8 cellular contexts compared by ENCODE assay signal in the genomic region with DNA sequence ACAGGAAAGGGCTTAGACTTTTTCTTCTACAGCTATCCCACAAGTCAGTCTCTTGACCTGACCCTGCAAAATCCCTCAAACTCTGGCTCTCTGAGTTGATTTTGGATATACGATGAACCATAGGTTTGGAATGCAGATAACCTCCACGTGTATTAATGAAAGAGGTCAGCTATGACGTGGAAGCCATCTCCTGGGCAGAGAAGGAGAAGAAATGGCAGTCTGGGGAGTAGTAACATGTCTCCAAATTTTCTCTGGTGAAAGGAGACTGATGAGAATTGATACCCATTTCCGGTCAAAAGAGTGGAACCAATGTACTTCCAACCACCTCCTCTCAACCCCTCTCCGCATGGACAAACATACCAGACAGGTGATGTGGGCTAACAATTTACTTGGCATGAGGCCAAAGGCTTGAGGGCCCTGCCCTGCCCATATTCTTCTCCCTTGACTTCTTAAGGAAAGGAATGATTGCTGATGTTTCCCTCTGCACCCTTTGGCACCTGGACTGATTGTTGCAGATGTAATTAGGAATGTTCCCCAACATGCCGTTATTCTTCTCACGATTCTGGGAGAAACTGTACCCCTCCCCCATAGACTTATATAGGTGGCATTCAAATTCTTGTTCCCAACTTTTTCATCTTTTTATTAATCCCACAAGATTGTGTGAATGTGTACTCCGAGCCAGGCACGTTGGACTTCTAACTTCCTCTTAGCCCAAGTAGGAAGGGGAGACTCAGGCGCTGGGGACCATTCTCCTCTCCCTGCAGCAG.
DNase-seq lines count a peak whose midpoint lies in the region; FAIRE-seq and TF ChIP-seq lines count a peak whose summit lies in the region.

No MANE protein-coding gene starts in this region.

- TF ChIP-seq CTCF in GM12875 (IDR thresholded peaks at IDR 0.05; ENCODE audit: borderline replicate concordance, insufficient read depth, low read depth, low read length) (no peak), foreskin fibroblast (IDR thresholded peaks at IDR 0.05; ENCODE audit: low read depth, low read length) (no peak)

- H3K4me3 ChIP-seq in GM12875 (ENCODE audit: low read depth, low read length) (peak overlapping the region; percentile 76), foreskin fibroblast (ENCODE audit: low read depth in 1 of 2, low read length in 2 of 2) (peak overlapping the region; percentile 74 to 78), skeletal muscle cell (ENCODE audit: low read depth, low read length) (peak overlapping the region; percentile 72)

- FAIRE-seq in RCC 7860 (lab: Jason Lieb, UNC): peak; percentile 38

- DNase-seq in RCC 7860 (ENCODE audit: low spot score) (peak; percentile 72), foreskin fibroblast (peak in 1 of 2 donors; percentile 30), skeletal muscle cell (ENCODE audit: low read depth) (no peak), activated T-cell treated with anti-CD3 and anti-CD28 coated beads for 4 hours (no peak), COR-L47 (lab: John Stamatoyannopoulos, UW) (no peak), NCI-H187 treated with DMSO at 0.1 percent for 48 hours (lab: John Stamatoyannopoulos, UW) (no peak), GM19238 (ENCODE audit: insufficient read length, low spot score) (no peak)
